ENCODE assay signal across 9 cellular contexts in genomic region chr10:99429521-99430095, GRCh38. TPM values are rescaled to one million over a fixed set of nuclear protein-coding genes. Genes with fewer than 3 reads are reported as not detected.
DNase-seq lines count a peak whose midpoint lies in the region; ATAC-seq and TF ChIP-seq lines count a peak whose summit lies in the region.
"Had no signal": no experiment of that assay in that cellular context is flagged by ENCODE, and none has a peak within 500 bp of the region (broad histone marks: within the 10 kb centered on the region; RNA-seq: fewer than 3 reads in every experiment).

No MANE protein-coding gene starts in this region.

- peaks cover 73% of the 10 kb centered on the region for H3K79me2 ChIP-seq in HCT116 (ENCODE audit: insufficient read depth, low read length)

- H3K36me3 ChIP-seq in HCT116 (ENCODE audit: control insufficient read depth in 1 of 2, insufficient read depth in 2 of 2, low read length in 2 of 2), result peaks cover 4 to 7% of the 10 kb centered on the region in 2 experiments; a peak in 3 of 4 replicates

- H3K4me1 Mint-ChIP-seq in glutamatergic neuron (ENCODE audit: low read depth, unreplicated experiment), result peaks cover 5% of the 10 kb centered on the region

- peaks cover 8% of the 10 kb centered on the region for H3K27me3 Mint-ChIP-seq in glutamatergic neuron (ENCODE audit: unreplicated experiment)

- peak overlapping the region; percentile 83 for H3K4me2 ChIP-seq in HCT116 (ENCODE audit: low read length)

- peak overlapping the region; percentile 95 for H3K4me3 Mint-ChIP-seq in glutamatergic neuron (ENCODE audit: unreplicated experiment)

- H3K27ac Mint-ChIP-seq in glutamatergic neuron (ENCODE audit: unreplicated experiment), result no peak overlapping the region

- H3K9me2 ChIP-seq in HCT116 (ENCODE audit: insufficient read depth), result no peaks in the 10 kb centered on the region

- DNase-seq in HCT116 (ENCODE audit: low read depth, low spot score) (no peak), glutamatergic neuron (no peak), NCI-H345 treated with DMSO at 0.1 percent for 48 hours (lab: John Stamatoyannopoulos, UW; ENCODE audit: unreplicated experiment) (no peak)
- DNase-seq: stimulated activated naive CD4-positive, alpha-beta T cell treated with Interleukin-2 at 50 U/mL for 16 hours had no signal

- H3K4me1 ChIP-seq in HCT116 (ENCODE audit: control insufficient read depth in 1 of 2, insufficient read depth in 2 of 2, low read length in 2 of 2), result peaks cover 7 to 22% of the 10 kb centered on the region in 2 experiments; a peak in 3 of 4 replicates

- H3K4me3 ChIP-seq in HCT116 (replicated peaks in 1 of 2; ENCODE audit: low read depth in 1 of 2, low read length in 2 of 2) (peak overlapping the region; percentile 72 to 84), skin epidermis (peak overlapping the region; percentile 50 to 91 (median 82))

- no peaks in the 10 kb centered on the region for H3K9me3 ChIP-seq in HCT116 (ENCODE audit: control insufficient read depth in 1 of 2, insufficient read depth in 1 of 2, low read depth in 1 of 2, low read length in 2 of 2)

- H3K27me3 ChIP-seq in HCT116 (ENCODE audit: insufficient read depth, low read length), result no peaks in the 10 kb centered on the region

- no peak overlapping the region for H2AFZ ChIP-seq in HCT116 (ENCODE audit: low read depth, low read length, poor library complexity, severe bottlenecking)

- TSS peak; percentile 49 for BruUV-seq in HCT116 (replicated peaks; lab: Mats Ljungman, UMichigan)

- peaks cover 6% of the 10 kb centered on the region for H3K9me3 Mint-ChIP-seq in glutamatergic neuron (ENCODE audit: unreplicated experiment)

- no peaks in the 10 kb centered on the region for H3K36me3 Mint-ChIP-seq in glutamatergic neuron (ENCODE audit: unreplicated experiment)

- TF ChIP-seq RAD21 in HCT116 (IDR thresholded peaks at IDR 0.05; ENCODE audit: low read depth), result no peak

- POLR2A ChIA-PET in HCT116 (lab: Charles Lee), result interaction anchor here (1.1 to 2.6 kb wide), 13 partner anchors 10 to 192 kb away, joined by 3 to 23 read pairs (median 5); partner anchors contain the start of gene SLC25A28

- ATAC-seq in HCT116 (no peak), GM19455 (IDR thresholded peaks at IDR 0.05; ENCODE audit: unreplicated experiment) (no peak), GM21825 (IDR thresholded peaks at IDR 0.05; ENCODE audit: unreplicated experiment) (no peak), GM18870 (IDR thresholded peaks at IDR 0.05; ENCODE audit: unreplicated experiment) (no peak)

- H3K9ac ChIP-seq in HCT116 (ENCODE audit: low read length), result peak overlapping the region; percentile 83

- CTCF ChIA-PET in HCT116 (lab: Charles Lee), result interaction anchor here (0.9 to 1.4 kb wide), 2 partner anchors 12 to 21 kb away, joined by 3 read pairs; no protein-coding TSS in a partner anchor

- RAD21 ChIA-PET in HCT116 (lab: Charles Lee; ENCODE audit: low non-redundant PET in 1 of 2, low total read pairs in 2 of 2, uncharacterized antibody in 2 of 2, unreplicated experiment in 2 of 2), result no interaction called here

- H3K27ac ChIP-seq in HCT116 (ENCODE audit: low read depth, low read length), result peak overlapping the region; percentile 62; the same call in 1 of the 2 replicates
- peak overlapping the region; percentile 96 for H3K27ac ChIP-seq in VCaP
- peak overlapping the region in 15 of 21 experiments; percentile 19 to 93 (median 80) for H3K27ac ChIP-seq in skin epidermis

- intact Hi-C loops in HCT116 (cut with micrococcal nuclease), result loop anchor here (5.0 kb wide), 1 partner anchor 303 kb away; the partner anchor contains the start of genes COX15 and CUTC

- TF ChIP-seq POLR2A in HCT116 (IDR thresholded peaks at IDR 0.05; ENCODE audit: borderline replicate concordance, extremely low read depth, insufficient read depth, insufficient read length), result no peak

- no peak for TF ChIP-seq CTCF in HCT116 (IDR thresholded peaks at IDR 0.05 in 2 of 3, conservative IDR thresholded peaks at IDR 0.05 in 1 of 3; ENCODE audit: borderline replicate concordance in 1 of 3, insufficient read depth in 1 of 3, low read depth in 2 of 3, low read length in 2 of 3)
- TF ChIP-seq CTCF in VCaP (conservative IDR thresholded peaks at IDR 0.05), result no peak
- no peak for TF ChIP-seq CTCF in glutamatergic neuron (IDR thresholded peaks at IDR 0.05; ENCODE audit: partially characterized antibody, unreplicated experiment)

- H4K20me1 ChIP-seq in HCT116 (ENCODE audit: insufficient read depth), result no peaks in the 10 kb centered on the region

TF ChIP-seq in HCT116, 20 proteins besides CTCF, POLR2A, EP300 and RAD21:
- TF ChIP-seq POLR2AphosphoS5 (IDR thresholded peaks at IDR 0.05; ENCODE audit: low read depth, low read length) (peak; percentile 28; the same call in 1 of the 2 replicates), JUND (IDR thresholded peaks at IDR 0.05) (0 out of 2 replicates have a peak, but pooled peaks have one; percentile 7), MAX (IDR thresholded peaks at IDR 0.05) (no peak)

RNA-seq across cellular contexts. Expression of gene GOT1, which starts 0.8 kb away (rescaled TPM):
- total RNA-seq in HCT116 (2021; ENCODE audit: unreplicated experiment) (135 TPM), glutamatergic neuron (ENCODE audit: unreplicated experiment) (37.2 TPM)
- polyA plus RNA-seq in HCT116 (2012), result 211 and 224 TPM in 2 replicates
